In the genomic region with DNA sequence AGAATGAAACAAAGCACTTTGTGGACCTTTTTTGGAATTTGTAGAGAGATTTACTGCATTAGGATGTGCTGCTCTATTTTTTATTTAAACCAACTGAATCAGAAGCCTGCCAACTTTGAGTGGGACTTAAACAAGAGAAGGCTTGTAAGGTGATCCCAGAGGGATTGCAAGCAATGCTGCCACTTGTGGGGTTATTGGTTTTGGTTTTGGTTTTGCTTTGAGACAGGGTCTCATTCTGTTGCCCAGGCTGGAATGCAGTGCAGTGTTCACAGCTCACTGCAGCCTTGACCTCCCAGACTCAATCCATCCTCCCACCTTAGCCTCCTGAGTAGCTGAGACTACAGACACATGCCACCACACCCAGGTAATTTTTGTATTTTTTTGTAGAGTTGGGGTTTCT, we compare ENCODE assay signal across 20 cellular contexts. TPM values are rescaled to one million over a fixed set of nuclear protein-coding genes. Genes with fewer than 3 reads are reported as not detected.
DNase-seq lines count a peak whose midpoint lies in the region; ATAC-seq and TF ChIP-seq lines count a peak whose summit lies in the region.
"Had no signal": no experiment of that assay in that cellular context is flagged by ENCODE, and none has a peak within 500 bp of the region (broad histone marks: within the 10 kb centered on the region; RNA-seq: fewer than 3 reads in every experiment).

No MANE protein-coding gene starts in this region.

- peak overlapping the region; percentile 74 for H3K27ac Mint-ChIP-seq in activated CD4-positive, alpha-beta T cell treated with anti-CD3 and anti-CD28 coated beads, Interleukin-2, amount 10 ng/mL, durations not matched to agents 7 days and 5 days
- no peak overlapping the region for H3K27ac Mint-ChIP-seq in activated CD4-positive, alpha-beta T cell treated with anti-CD3 and anti-CD28 coated beads for 36 hours
- H3K27ac Mint-ChIP-seq in activated T-helper 1 cell treated with anti-CD3 and anti-CD28 coated beads, Interleukin-12 subunit alpha, Interleukin-12 subunit beta, Interleukin-2, Interleukin-4 antibody, amounts not matched to agents 30 ng/mL and 10 ng/mL and 1 ng/mL, durations not matched to agents 14 hours and 24 hours and 36 hours, result no peak overlapping the region
- H3K27ac Mint-ChIP-seq: GM23338, T-cell, WTC11 had no signal

- no peak for TF ChIP-seq CTCF in mucosa of descending colon (IDR thresholded peaks at IDR 0.05)

- no peak for DNase-seq in activated CD4-positive, alpha-beta T cell treated with anti-CD3 and anti-CD28 coated beads, Interleukin-2, amount 10 ng/mL, durations not matched to agents 7 days and 5 days
- DNase-seq in activated CD4-positive, alpha-beta T cell treated with anti-CD3 and anti-CD28 coated beads for 36 hours, result no peak
- DNase-seq in activated T-helper 1 cell treated with anti-CD3 and anti-CD28 coated beads, Interleukin-12 subunit alpha, Interleukin-12 subunit beta, Interleukin-2, Interleukin-4 antibody, amounts not matched to agents 30 ng/mL and 10 ng/mL and 1 ng/mL, durations not matched to agents 14 hours and 24 hours and 36 hours (ENCODE audit: low spot score), result no peak
- DNase-seq in mucosa of descending colon (no peak), left ventricle myocardium superior (no peak), AML-193 (lab: John Stamatoyannopoulos, UW) (no peak)
- DNase-seq: activated effector memory CD4-positive, alpha-beta T cell treated with anti-CD3 and anti-CD28 coated beads, Interleukin-2, amount 50 U/mL, for 16 hours; foreskin fibroblast; IMR-90; nucleus accumbens; substantia nigra; T-cell had no signal

- peaks cover 3% of the 10 kb centered on the region for H3K9me3 Mint-ChIP-seq in activated CD4-positive, alpha-beta T cell treated with anti-CD3 and anti-CD28 coated beads, Interleukin-2, amount 10 ng/mL, durations not matched to agents 7 days and 5 days
- H3K9me3 Mint-ChIP-seq in activated CD4-positive, alpha-beta T cell treated with anti-CD3 and anti-CD28 coated beads for 36 hours (ENCODE audit: low read depth), result no peaks in the 10 kb centered on the region
- H3K9me3 Mint-ChIP-seq in activated T-helper 1 cell treated with anti-CD3 and anti-CD28 coated beads, Interleukin-12 subunit alpha, Interleukin-12 subunit beta, Interleukin-2, Interleukin-4 antibody, amounts not matched to agents 30 ng/mL and 10 ng/mL and 1 ng/mL, durations not matched to agents 14 hours and 24 hours and 36 hours, result no peaks in the 10 kb centered on the region
- H3K9me3 Mint-ChIP-seq: GM23338, T-cell, WTC11 had no signal

- no peaks in the 10 kb centered on the region for H3K36me3 ChIP-seq in mucosa of descending colon (ENCODE audit: low read depth)
- H3K36me3 ChIP-seq: right atrium auricular region had no signal

- ATAC-seq in activated CD4-positive, alpha-beta T cell treated with anti-CD3 and anti-CD28 coated beads for 36 hours, result no peak
- peak; percentile 86 for ATAC-seq in GM19025 (IDR thresholded peaks at IDR 0.05; ENCODE audit: low read depth, unreplicated experiment)
- peak; percentile 56 for ATAC-seq in HG02885 (IDR thresholded peaks at IDR 0.05; ENCODE audit: poor library complexity, unreplicated experiment)
- ATAC-seq in mucosa of descending colon, result no peak
- no peak for ATAC-seq in left ventricle myocardium superior
- ATAC-seq: GM23338, left lobe of liver, Right ventricle myocardium inferior, T-cell, WTC11 had no signal

- no peaks in the 10 kb centered on the region for H3K9me3 ChIP-seq in mucosa of descending colon
- H3K9me3 ChIP-seq: ascending aorta, right atrium auricular region had no signal

- peaks cover 6% of the 10 kb centered on the region for H3K36me3 Mint-ChIP-seq in activated CD4-positive, alpha-beta T cell treated with anti-CD3 and anti-CD28 coated beads, Interleukin-2, amount 10 ng/mL, durations not matched to agents 7 days and 5 days (ENCODE audit: low read depth)
- peaks cover 17% of the 10 kb centered on the region for H3K36me3 Mint-ChIP-seq in activated CD4-positive, alpha-beta T cell treated with anti-CD3 and anti-CD28 coated beads for 36 hours (ENCODE audit: low read depth)
- H3K36me3 Mint-ChIP-seq in activated T-helper 1 cell treated with anti-CD3 and anti-CD28 coated beads, Interleukin-12 subunit alpha, Interleukin-12 subunit beta, Interleukin-2, Interleukin-4 antibody, amounts not matched to agents 30 ng/mL and 10 ng/mL and 1 ng/mL, durations not matched to agents 14 hours and 24 hours and 36 hours (ENCODE audit: low read depth), result peaks cover 8% of the 10 kb centered on the region
- H3K36me3 Mint-ChIP-seq: WTC11 had no signal

- POLR2A ChIA-PET in activated CD4-positive, alpha-beta T cell treated with anti-CD3 and anti-CD28 coated beads, Interleukin-2, amount 10 ng/mL, durations not matched to agents 7 days and 5 days (lab: Charles Lee), result no interaction called here
- POLR2A ChIA-PET in activated CD4-positive, alpha-beta T cell treated with anti-CD3 and anti-CD28 coated beads for 36 hours (lab: Charles Lee), result no interaction called here

- CTCF ChIA-PET in activated CD4-positive, alpha-beta T cell treated with anti-CD3 and anti-CD28 coated beads, Interleukin-2, amount 10 ng/mL, durations not matched to agents 7 days and 5 days (lab: Charles Lee), result interaction anchor here (0.8 kb wide), 1 partner anchor 27 kb away, joined by 4 read pairs; no protein-coding TSS in a partner anchor
- CTCF ChIA-PET in activated CD4-positive, alpha-beta T cell treated with anti-CD3 and anti-CD28 coated beads for 36 hours (lab: Charles Lee), result interaction anchor here (0.7 to 1.3 kb wide), 2 partner anchors 9 to 17 kb away, joined by 3 to 4 read pairs; no protein-coding TSS in a partner anchor

- H3K4me3 Mint-ChIP-seq in activated CD4-positive, alpha-beta T cell treated with anti-CD3 and anti-CD28 coated beads, Interleukin-2, amount 10 ng/mL, durations not matched to agents 7 days and 5 days, result no peak overlapping the region
- H3K4me3 Mint-ChIP-seq in activated CD4-positive, alpha-beta T cell treated with anti-CD3 and anti-CD28 coated beads for 36 hours, result no peak overlapping the region
- H3K4me3 Mint-ChIP-seq in activated T-helper 1 cell treated with anti-CD3 and anti-CD28 coated beads, Interleukin-12 subunit alpha, Interleukin-12 subunit beta, Interleukin-2, Interleukin-4 antibody, amounts not matched to agents 30 ng/mL and 10 ng/mL and 1 ng/mL, durations not matched to agents 14 hours and 24 hours and 36 hours, result peak overlapping the region; percentile 43
- H3K4me3 Mint-ChIP-seq: GM23338, T-cell, WTC11 had no signal

- peaks cover 27% of the 10 kb centered on the region for H3K4me1 Mint-ChIP-seq in activated CD4-positive, alpha-beta T cell treated with anti-CD3 and anti-CD28 coated beads, Interleukin-2, amount 10 ng/mL, durations not matched to agents 7 days and 5 days
- peaks cover 7% of the 10 kb centered on the region for H3K4me1 Mint-ChIP-seq in activated CD4-positive, alpha-beta T cell treated with anti-CD3 and anti-CD28 coated beads for 36 hours
- H3K4me1 Mint-ChIP-seq in activated T-helper 1 cell treated with anti-CD3 and anti-CD28 coated beads, Interleukin-12 subunit alpha, Interleukin-12 subunit beta, Interleukin-2, Interleukin-4 antibody, amounts not matched to agents 30 ng/mL and 10 ng/mL and 1 ng/mL, durations not matched to agents 14 hours and 24 hours and 36 hours (ENCODE audit: low read depth), result peaks cover 40% of the 10 kb centered on the region
- H3K4me1 Mint-ChIP-seq: GM23338, WTC11 had no signal

- no peaks in the 10 kb centered on the region for H3K27me3 Mint-ChIP-seq in activated CD4-positive, alpha-beta T cell treated with anti-CD3 and anti-CD28 coated beads, Interleukin-2, amount 10 ng/mL, durations not matched to agents 7 days and 5 days
- no peaks in the 10 kb centered on the region for H3K27me3 Mint-ChIP-seq in activated CD4-positive, alpha-beta T cell treated with anti-CD3 and anti-CD28 coated beads for 36 hours
- H3K27me3 Mint-ChIP-seq in activated T-helper 1 cell treated with anti-CD3 and anti-CD28 coated beads, Interleukin-12 subunit alpha, Interleukin-12 subunit beta, Interleukin-2, Interleukin-4 antibody, amounts not matched to agents 30 ng/mL and 10 ng/mL and 1 ng/mL, durations not matched to agents 14 hours and 24 hours and 36 hours (ENCODE audit: insufficient read depth), result no peaks in the 10 kb centered on the region
- H3K27me3 Mint-ChIP-seq: T-cell had no signal

- H3K4me1 ChIP-seq in mucosa of descending colon (ENCODE audit: low read depth), result no peaks in the 10 kb centered on the region
- H3K4me1 ChIP-seq: ascending aorta, right atrium auricular region had no signal

- no peak overlapping the region for H3K4me3 ChIP-seq in mucosa of descending colon
- H3K4me3 ChIP-seq: ascending aorta, GM23338, right atrium auricular region had no signal

- intact Hi-C loops in activated CD4-positive, alpha-beta T cell treated with anti-CD3 and anti-CD28 coated beads for 36 hours (cut with DNase I, micrococcal nuclease), result no loop called here
- intact Hi-C loops in activated T-helper 1 cell treated with anti-CD3 and anti-CD28 coated beads, Interleukin-12 subunit alpha, Interleukin-12 subunit beta, Interleukin-2, Interleukin-4 antibody, amounts not matched to agents 30 ng/mL and 10 ng/mL and 1 ng/mL, durations not matched to agents 14 hours and 24 hours and 36 hours (cut with micrococcal nuclease), result loop anchor here (2.0 kb wide), 1 partner anchor 32 kb away; a partner anchor contains a TSS
- intact Hi-C loops in mucosa of descending colon (cut with DNase I, micrococcal nuclease) (no loop called here), left ventricle myocardium superior (cut with micrococcal nuclease) (no loop called here)

RNA-seq across cellular contexts. Expression of a gene that starts 32.2 kb away (rescaled TPM):
- 100 to 1,000 TPM in 1 of 2 experiments, 10 to 100 TPM in 1; 90.1 to 113 TPM for total RNA-seq in activated CD4-positive, alpha-beta T cell treated with anti-CD3 and anti-CD28 coated beads, Interleukin-2, amount 10 ng/mL, durations not matched to agents 7 days and 5 days
- total RNA-seq in activated CD4-positive, alpha-beta T cell treated with anti-CD3 and anti-CD28 coated beads for 36 hours, result 100 to 1,000 TPM; 124 to 159 TPM
- 107 and 110 TPM in 2 replicates for total RNA-seq in activated T-helper 1 cell treated with anti-CD3 and anti-CD28 coated beads, Interleukin-12 subunit alpha, Interleukin-12 subunit beta, Interleukin-2, Interleukin-4 antibody, amounts not matched to agents 30 ng/mL and 10 ng/mL and 1 ng/mL, durations not matched to agents 14 hours and 24 hours and 36 hours
- total RNA-seq in mucosa of descending colon (100 to 1,000 TPM in 2 of 3 donors, 10 to 100 TPM in 1; 75.6 to 158 (median 144) TPM), left ventricle myocardium superior (213 TPM)

RNA-seq across cellular contexts. Expression of a gene that starts 32.4 kb away (rescaled TPM):
- 1 to 10 TPM; 1.7 to 2.3 TPM for total RNA-seq in activated CD4-positive, alpha-beta T cell treated with anti-CD3 and anti-CD28 coated beads, Interleukin-2, amount 10 ng/mL, durations not matched to agents 7 days and 5 days
- total RNA-seq in activated CD4-positive, alpha-beta T cell treated with anti-CD3 and anti-CD28 coated beads for 36 hours, result 1 to 10 TPM in 1 of 2 experiments, under 1 TPM in 1; 0.61 to 1.4 TPM
- 1.2 and 1.3 TPM in 2 replicates for total RNA-seq in activated T-helper 1 cell treated with anti-CD3 and anti-CD28 coated beads, Interleukin-12 subunit alpha, Interleukin-12 subunit beta, Interleukin-2, Interleukin-4 antibody, amounts not matched to agents 30 ng/mL and 10 ng/mL and 1 ng/mL, durations not matched to agents 14 hours and 24 hours and 36 hours
- 1 to 10 TPM; 2.0 to 3.8 (median 3.5) TPM for total RNA-seq in mucosa of descending colon
- 1.7 TPM for total RNA-seq in left ventricle myocardium superior
- total RNA-seq: ascending aorta, GM23338 had no signal

RNA-seq across cellular contexts. Expression of a gene that starts 35.6 kb away (rescaled TPM):
- 10 to 100 TPM; 13.2 to 14.8 TPM for total RNA-seq in activated CD4-positive, alpha-beta T cell treated with anti-CD3 and anti-CD28 coated beads, Interleukin-2, amount 10 ng/mL, durations not matched to agents 7 days and 5 days
- total RNA-seq in activated CD4-positive, alpha-beta T cell treated with anti-CD3 and anti-CD28 coated beads for 36 hours, result 10 to 100 TPM; 13.5 to 17.3 TPM
- total RNA-seq in activated T-helper 1 cell treated with anti-CD3 and anti-CD28 coated beads, Interleukin-12 subunit alpha, Interleukin-12 subunit beta, Interleukin-2, Interleukin-4 antibody, amounts not matched to agents 30 ng/mL and 10 ng/mL and 1 ng/mL, durations not matched to agents 14 hours and 24 hours and 36 hours, result 14.2 and 14.5 TPM in 2 replicates
- total RNA-seq in mucosa of descending colon, result 10 to 100 TPM; 15.9 to 25.4 (median 23.3) TPM
- total RNA-seq in left ventricle myocardium superior, result 6.7 TPM

RNA-seq across cellular contexts. Expression of a gene that starts 59.5 kb away (rescaled TPM):
- 10 to 100 TPM; 37.3 to 45.7 TPM for total RNA-seq in activated CD4-positive, alpha-beta T cell treated with anti-CD3 and anti-CD28 coated beads, Interleukin-2, amount 10 ng/mL, durations not matched to agents 7 days and 5 days
- 10 to 100 TPM; 59.1 to 70.2 TPM for total RNA-seq in activated CD4-positive, alpha-beta T cell treated with anti-CD3 and anti-CD28 coated beads for 36 hours
- total RNA-seq in activated T-helper 1 cell treated with anti-CD3 and anti-CD28 coated beads, Interleukin-12 subunit alpha, Interleukin-12 subunit beta, Interleukin-2, Interleukin-4 antibody, amounts not matched to agents 30 ng/mL and 10 ng/mL and 1 ng/mL, durations not matched to agents 14 hours and 24 hours and 36 hours, result 65.2 and 65.5 TPM in 2 replicates
- total RNA-seq in mucosa of descending colon (10 to 100 TPM; 24.3 to 28.8 (median 25.8) TPM), left ventricle myocardium superior (35.9 TPM)

Comparison
In these comparisons a context has a peak if more than half of its experiments do, and no peak if none do; other contexts are left out.
1. ATAC-seq: peak in GM19025 (single experiment) and HG02885 (single experiment); none in activated CD4-positive, alpha-beta T cell treated with anti-CD3 and anti-CD28 coated beads for 36 hours (single experiment), mucosa of descending colon (single experiment) and left ventricle myocardium superior (single experiment).